Comparison of ENCODE assay signal across 28 cellular contexts in genomic region chr7:118194571-118194970, GRCh38. TPM values are rescaled to one million over a fixed set of nuclear protein-coding genes. Genes with fewer than 3 reads are reported as not detected.
"Had no signal": no experiment of that assay in that cellular context is flagged by ENCODE, and none has a peak within 500 bp of the region (broad histone marks: within the 10 kb centered on the region; RNA-seq: fewer than 3 reads in every experiment).

No MANE protein-coding gene starts in this region.

- H3K4me3 Mint-ChIP-seq: activated CD4-positive, alpha-beta T cell treated with anti-CD3 and anti-CD28 coated beads for 36 hours; activated CD8-positive, alpha-beta T cell treated with anti-CD3 and anti-CD28 coated beads, Interleukin-2, amount 10 ng/mL, durations not matched to agents 7 days and 5 days; activated naive CD8-positive, alpha-beta T cell treated with anti-CD3 and anti-CD28 coated beads, Interleukin-2, amount 50 U/mL, for 24 hours; central memory CD8-positive, alpha-beta T cell; T-cell had no signal

- H3K9me3 ChIP-seq: ascending aorta, body of pancreas, SJSA1 had no signal

- H3K27me3 ChIP-seq: ascending aorta, body of pancreas, SJSA1 had no signal

- H3K36me3 Mint-ChIP-seq: activated naive CD4-positive, alpha-beta T cell treated with anti-CD3 and anti-CD28 coated beads, Interleukin-2, amount 50 U/mL, for 72 hours had no signal

- H3K27ac ChIP-seq: ascending aorta, body of pancreas, SJSA1 had no signal

- H3K27ac Mint-ChIP-seq: activated CD4-positive, alpha-beta T cell treated with anti-CD3 and anti-CD28 coated beads for 36 hours; activated CD8-positive, alpha-beta T cell treated with anti-CD3 and anti-CD28 coated beads, Interleukin-2, amount 10 ng/mL, durations not matched to agents 7 days and 5 days; activated naive CD4-positive, alpha-beta T cell treated with anti-CD3 and anti-CD28 coated beads, Interleukin-2, amount 50 U/mL, for 72 hours; activated naive CD8-positive, alpha-beta T cell treated with anti-CD3 and anti-CD28 coated beads, Interleukin-2, amount 50 U/mL, for 24 hours; T-cell had no signal

- H3K27me3 Mint-ChIP-seq: activated CD4-positive, alpha-beta T cell treated with anti-CD3 and anti-CD28 coated beads for 36 hours; activated naive CD8-positive, alpha-beta T cell treated with anti-CD3 and anti-CD28 coated beads, Interleukin-2, amount 50 U/mL, for 24 hours; central memory CD8-positive, alpha-beta T cell; T-cell had no signal

- ATAC-seq: activated CD4-positive, alpha-beta T cell treated with anti-CD3 and anti-CD28 coated beads for 36 hours; activated CD8-positive, alpha-beta T cell treated with anti-CD3 and anti-CD28 coated beads, Interleukin-2, amount 10 ng/mL, durations not matched to agents 7 days and 5 days; activated naive CD4-positive, alpha-beta T cell treated with anti-CD3 and anti-CD28 coated beads, Interleukin-2, amount 50 U/mL, for 72 hours; activated naive CD8-positive, alpha-beta T cell treated with anti-CD3 and anti-CD28 coated beads, Interleukin-2, amount 50 U/mL, for 24 hours; body of pancreas; T-cell had no signal

- H3K4me1 ChIP-seq: ascending aorta, SJSA1 had no signal

- H3K4me1 Mint-ChIP-seq: activated CD4-positive, alpha-beta T cell treated with anti-CD3 and anti-CD28 coated beads for 36 hours had no signal

- DNase-seq: activated CD4-positive, alpha-beta T cell treated with anti-CD3 and anti-CD28 coated beads for 36 hours; activated CD4-positive, alpha-beta T cell treated with anti-CD3 and anti-CD28 coated beads, Interleukin-2, amount 50 U/mL, for 1 hour; activated CD8-positive, alpha-beta memory T cell treated with anti-CD3 and anti-CD28 coated beads, Interleukin-2, amount 50 U/mL, for 48 hours; activated CD8-positive, alpha-beta T cell treated with anti-CD3 and anti-CD28 coated beads, Interleukin-2, amount 10 ng/mL, durations not matched to agents 7 days and 5 days; activated effector memory CD4-positive, alpha-beta T cell treated with Interleukin-2 at 50 U/mL for 16 hours; activated naive CD4-positive, alpha-beta T cell treated with Interleukin-2 at 50 U/mL for 16 hours; activated naive CD8-positive, alpha-beta T cell treated with anti-CD3 and anti-CD28 coated beads, Interleukin-2, amount 50 U/mL, for 24 hours; activated T-cell treated with anti-CD3 and anti-CD28 coated beads, Interleukin-2, amount 50 U/mL, for 1 hour; amniotic stem cell; body of pancreas; cortex of kidney; Kasumi-1; NCI-H1105 treated with DMSO at 0.1 percent for 48 hours; NCI-H1436 treated with DMSO at 0.1 percent for 48 hours; NCI-H187; NCI-H2081; NCI-H2171; NCI-H226; NCI-H774; NK-92 treated with Interleukin-12 subunit alpha and Interleukin-12 subunit beta, amount 100 ng/mL, for 24 hours; SHP77; T-cell; T-helper 2 cell; T1000 had no signal

- H3K9me3 Mint-ChIP-seq: activated naive CD4-positive, alpha-beta T cell treated with anti-CD3 and anti-CD28 coated beads, Interleukin-2, amount 50 U/mL, for 72 hours; activated naive CD8-positive, alpha-beta T cell treated with anti-CD3 and anti-CD28 coated beads, Interleukin-2, amount 50 U/mL, for 24 hours; central memory CD8-positive, alpha-beta T cell; T-cell had no signal

- H3K4me3 ChIP-seq: ascending aorta, body of pancreas, SJSA1 had no signal

RNA-seq across cellular contexts. Expression of gene ANKRD7, which starts 29.9 kb away (rescaled TPM):
- total RNA-seq: ascending aorta had no signal
